Comparison of ENCODE assay signal across 8 cellular contexts in genomic region chr3:17431004-17431403, GRCh38.
A peak's percentile ranks its signal among the peaks of the same experiment; 100 is the strongest.
DNase-seq lines count a peak whose midpoint lies in the region; TF ChIP-seq lines count a peak whose summit lies in the region.

No MANE protein-coding gene starts in this region.

- H3K4me1 ChIP-seq in SJCRH30 (peaks cover 13% of the 10 kb centered on the region), smooth muscle cell (ENCODE audit: low read depth) (peaks cover 7% of the 10 kb centered on the region)

- H3F3A ChIP-seq in smooth muscle cell (ENCODE audit: low read depth) = no peaks in the 10 kb centered on the region

- 40% methylated on average over 2 of the region's 2 CpGs for WGBS in smooth muscle cell (ENCODE audit: low lambda C conversion rate)

- DNase-seq in GDM1 (lab: John Stamatoyannopoulos, UW) = peak; percentile 2
- DNase-seq in HS-5 (ENCODE audit: low read depth) = peak; percentile 10
- DNase-seq in SJCRH30 = peak in 1 of 2 experiments; percentile 46
- peak; percentile 35 for DNase-seq in fibroblast of the conjunctiva (ENCODE audit: low read depth)
- no peak for DNase-seq in smooth muscle cell (lab: John Stamatoyannopoulos, UW; ENCODE audit: unreplicated experiment)
- DNase-seq in GM19238 (ENCODE audit: insufficient read length, low spot score) = no peak
- DNase-seq in activated CD4-positive, alpha-beta T cell treated with anti-CD3 and anti-CD28 coated beads, Interleukin-2, amount 50 U/mL, for 4 hours = no peak
- DNase-seq in ecto neural progenitor cell (ENCODE audit: low spot score) = no peak

- no peak overlapping the region for H2AFZ ChIP-seq in smooth muscle cell (ENCODE audit: low read depth)

- H3K4me3 ChIP-seq in SJCRH30 (no peak overlapping the region), smooth muscle cell (no peak overlapping the region)

- H4K20me1 ChIP-seq in smooth muscle cell (ENCODE audit: low read depth) = no peaks in the 10 kb centered on the region

- no peak overlapping the region for H3K9ac ChIP-seq in smooth muscle cell (ENCODE audit: low read depth)

- H3K36me3 ChIP-seq in SJCRH30 = no peaks in the 10 kb centered on the region
- no peaks in the 10 kb centered on the region for H3K36me3 ChIP-seq in smooth muscle cell (ENCODE audit: low read depth)

- TF ChIP-seq CTCF in smooth muscle cell (IDR thresholded peaks at IDR 0.05; ENCODE audit: borderline replicate concordance, insufficient read depth, poor library complexity, severe bottlenecking) = peak; percentile 46

- H3K27ac ChIP-seq in SJCRH30 (peak overlapping the region; percentile 21; the same call in 1 of the 2 replicates), smooth muscle cell (ENCODE audit: low read depth) (no peak overlapping the region)

- no peaks in the 10 kb centered on the region for H3K9me3 ChIP-seq in SJCRH30 (replicated peaks)
- H3K9me3 ChIP-seq in smooth muscle cell (replicated peaks; ENCODE audit: low read depth) = no peaks in the 10 kb centered on the region

- no peaks in the 10 kb centered on the region for H3K27me3 ChIP-seq in SJCRH30
- no peaks in the 10 kb centered on the region for H3K27me3 ChIP-seq in smooth muscle cell (ENCODE audit: low read depth)

- H3K79me2 ChIP-seq in smooth muscle cell (ENCODE audit: low read depth) = no peaks in the 10 kb centered on the region

- no peak overlapping the region for H3K4me2 ChIP-seq in smooth muscle cell

Comparison
In these comparisons a context has a peak if more than half of its experiments do, and no peak if none do; other contexts are left out.
1. DNase-seq: peak in GDM1 (single experiment), HS-5 (single experiment) and fibroblast of the conjunctiva (single experiment); none in smooth muscle cell (single experiment), GM19238 (single experiment), activated CD4-positive, alpha-beta T cell treated with anti-CD3 and anti-CD28 coated beads, Interleukin-2, amount 50 U/mL, for 4 hours (0 of 2) and ecto neural progenitor cell (single experiment).